Comparison of ENCODE assay signal across 8 cellular contexts in the genomic region with DNA sequence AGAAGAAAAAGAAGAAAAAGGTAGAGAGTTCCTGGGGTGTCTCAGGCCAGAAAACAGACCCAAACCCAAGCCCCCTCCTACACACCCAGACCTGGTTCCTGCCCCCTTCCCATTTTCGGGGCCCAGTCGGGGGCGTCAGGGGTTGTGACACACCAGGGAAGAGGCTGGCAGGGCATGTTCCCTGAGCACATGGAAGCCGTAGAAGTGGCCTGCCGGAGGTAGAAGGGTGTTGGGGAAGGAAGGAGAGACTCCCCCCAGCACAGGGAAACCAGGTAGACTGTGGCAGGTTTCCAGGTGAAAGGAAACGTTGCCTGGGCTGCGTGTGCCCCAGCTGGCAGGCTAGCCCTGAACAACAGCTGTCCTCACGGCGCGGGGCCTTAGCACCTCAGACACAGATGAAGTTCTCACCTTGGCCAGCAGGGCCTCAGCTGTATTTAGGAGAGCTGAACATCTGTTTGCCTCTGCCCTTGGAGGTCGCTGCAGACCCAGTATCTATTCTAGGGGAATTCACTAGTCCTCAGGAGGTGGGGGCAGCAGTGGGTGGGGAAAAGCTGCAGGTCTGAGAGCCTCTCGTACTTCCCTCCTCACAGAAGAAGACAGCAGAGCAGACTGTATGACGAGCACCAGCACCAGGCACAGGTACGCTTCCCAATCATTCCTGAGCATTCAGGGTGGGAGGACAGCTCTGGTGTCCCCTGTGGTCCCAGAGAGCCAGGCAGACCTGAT. TPM values are rescaled to one million over a fixed set of nuclear protein-coding genes. Genes with fewer than 3 reads are reported as not detected.
DNase-seq lines count a peak whose midpoint lies in the region; ATAC-seq and TF ChIP-seq lines count a peak whose summit lies in the region.

No MANE protein-coding gene starts in this region.

- no peaks in the 10 kb centered on the region for H3K9me3 ChIP-seq in upper lobe of right lung

- no peaks in the 10 kb centered on the region for H3K9me3 Mint-ChIP-seq in effector memory CD8-positive, alpha-beta T cell

- ATAC-seq in GM21381 (IDR thresholded peaks at IDR 0.05; ENCODE audit: unreplicated experiment) (peak; percentile 66), HG03571 (IDR thresholded peaks at IDR 0.05; ENCODE audit: unreplicated experiment) (peak; percentile 57), upper lobe of right lung (peak; percentile 37)
- peak; percentile 48 for ATAC-seq in effector memory CD8-positive, alpha-beta T cell (replicated peaks)

- TF ChIP-seq CTCF in GM12873 (IDR thresholded peaks at IDR 0.05; ENCODE audit: insufficient read depth, low read depth, low read length, missing control alignments) (peak; percentile 86), upper lobe of right lung (IDR thresholded peaks at IDR 0.05) (peak; percentile 22)

- peak overlapping the region; percentile 74 to 93 for H3K27ac Mint-ChIP-seq in effector memory CD8-positive, alpha-beta T cell

- peaks cover 92% of the 10 kb centered on the region for H3K36me3 Mint-ChIP-seq in effector memory CD8-positive, alpha-beta T cell (ENCODE audit: insufficient read depth)

- no peak overlapping the region for H3K27ac ChIP-seq in upper lobe of right lung
- H3K27ac ChIP-seq in substantia nigra (ENCODE audit: low read depth, low read length, poor library complexity, severe bottlenecking), result no peak overlapping the region

- H3K4me3 Mint-ChIP-seq in effector memory CD8-positive, alpha-beta T cell, result peak overlapping the region in 1 of 2 donors; percentile 54

- intact Hi-C loops in upper lobe of right lung (cut with DNase I), result no loop called here

- H3K4me1 ChIP-seq in upper lobe of right lung, result no peaks in the 10 kb centered on the region

- peaks cover 23 to 29% of the 10 kb centered on the region in 2 donors for H3K4me1 Mint-ChIP-seq in effector memory CD8-positive, alpha-beta T cell (ENCODE audit: low read depth in 2 of 2)

- H3K36me3 ChIP-seq in upper lobe of right lung, result peaks cover 93% of the 10 kb centered on the region

- DNase-seq in effector memory CD8-positive, alpha-beta T cell, result peak in 2 of 3 experiments; percentile 27 to 30
- DNase-seq in upper lobe of right lung, result no peak
- no peak for DNase-seq in substantia nigra (lab: John Stamatoyannopoulos, UW)
- DNase-seq in activated CD8-positive, alpha-beta memory T cell treated with anti-CD3 and anti-CD28 coated beads for 24 hours, result no peak
- DNase-seq in SKM-1 treated with dmso at 0.1 percent for 144 hours (lab: John Stamatoyannopoulos, UW; ENCODE audit: unreplicated experiment), result no peak

- no peak overlapping the region for H3K4me3 ChIP-seq in upper lobe of right lung

- no peaks in the 10 kb centered on the region for H3K27me3 ChIP-seq in upper lobe of right lung

- H3K27me3 Mint-ChIP-seq in effector memory CD8-positive, alpha-beta T cell, result no peaks in the 10 kb centered on the region

RNA-seq across cellular contexts. Expression of gene CD74, which starts 14.1 kb away (rescaled TPM):
- 2,961 TPM for total RNA-seq in upper lobe of right lung

RNA-seq across cellular contexts. Expression of gene TCOF1, which starts 41.1 kb away (rescaled TPM):
- total RNA-seq in upper lobe of right lung, result 31.1 TPM

RNA-seq across cellular contexts. Expression of gene RPS14, which starts 50.9 kb away (rescaled TPM):
- 1,578 TPM for total RNA-seq in upper lobe of right lung

Comparison
In these comparisons a context has a peak if more than half of its experiments do, and no peak if none do; other contexts are left out.
1. DNase-seq: peak in effector memory CD8-positive, alpha-beta T cell (2 of 3); none in upper lobe of right lung (single experiment), substantia nigra (0 of 49), activated CD8-positive, alpha-beta memory T cell treated with anti-CD3 and anti-CD28 coated beads for 24 hours (single experiment) and SKM-1 treated with dmso at 0.1 percent for 144 hours (single experiment).
2. Peak in every context shown above with its lines, with median percentiles within 50 percentile points of each other: ATAC-seq.